ENCODE assay signal across 8 cellular contexts in the genomic region with DNA sequence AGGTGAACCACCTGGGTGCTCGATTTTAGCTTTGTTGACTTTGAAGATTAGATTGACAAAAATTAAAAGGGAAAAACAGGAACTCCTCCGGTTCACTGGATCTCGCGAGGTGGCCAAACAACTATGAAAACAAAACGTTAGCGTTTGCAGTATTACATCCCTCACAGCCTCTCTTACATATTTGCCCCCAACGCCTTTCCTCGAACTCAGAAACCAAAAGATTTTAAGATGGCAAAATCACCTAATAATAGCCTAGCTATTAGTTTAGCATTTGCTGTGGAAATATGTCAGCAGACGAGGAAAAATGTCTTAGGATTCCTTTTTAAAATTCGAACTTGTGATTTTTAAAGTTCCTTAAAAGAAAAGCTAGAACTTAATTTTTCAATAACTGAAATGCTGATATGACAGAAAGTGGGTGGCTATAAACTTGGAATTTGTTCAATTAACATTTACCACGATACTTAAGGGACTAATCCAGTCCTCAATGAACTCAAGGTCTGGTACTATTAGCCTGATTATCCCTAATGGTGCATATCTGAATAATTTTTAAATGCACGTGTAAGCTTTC. TPM values are rescaled to one million over a fixed set of nuclear protein-coding genes. Genes with fewer than 3 reads are reported as not detected.
DNase-seq lines count a peak whose midpoint lies in the region; ATAC-seq and TF ChIP-seq lines count a peak whose summit lies in the region.

No MANE protein-coding gene starts in this region.

- peak overlapping the region; percentile 67 for H3K27ac ChIP-seq in PC-3 (ENCODE audit: low read length)

- peak; percentile 41 for ATAC-seq in HG02642 (IDR thresholded peaks at IDR 0.05; ENCODE audit: poor library complexity, unreplicated experiment)
- ATAC-seq in PC-3: no peak

- no peak for TF ChIP-seq CTCF in PC-3 (conservative IDR thresholded peaks at IDR 0.05; ENCODE audit: low read depth, low read length)

- no peaks in the 10 kb centered on the region for H3K27me3 ChIP-seq in PC-3 (ENCODE audit: low read length)
- H3K27me3 ChIP-seq in mononuclear cell (ENCODE audit: insufficient read depth, low read length): no peaks in the 10 kb centered on the region

- POLR2A ChIA-PET in PC-3 (lab: Charles Lee; ENCODE audit: unreplicated experiment): no interaction called here

- H3K9me2 ChIP-seq in PC-3 (replicated peaks; ENCODE audit: low read length): no peaks in the 10 kb centered on the region

- H3K4me3 ChIP-seq in PC-3 (ENCODE audit: low read length): peak overlapping the region; percentile 70
- H3K4me3 ChIP-seq in mononuclear cell (ENCODE audit: low read length): peak overlapping the region; percentile 93

- no peaks in the 10 kb centered on the region for H3F3A ChIP-seq in PC-3 (ENCODE audit: low read length, unreplicated experiment)

- BruUV-seq in PC-3 (replicated peaks; lab: Mats Ljungman, UMichigan): TSS peak; percentile 97

- CTCF ChIA-PET in PC-3 (lab: Charles Lee): no interaction called here

- H3K36me3 ChIP-seq in PC-3 (ENCODE audit: low read depth, low read length): no peaks in the 10 kb centered on the region

- H3K79me2 ChIP-seq in PC-3 (ENCODE audit: low read length): peaks cover 17% of the 10 kb centered on the region

- H2AFZ ChIP-seq in PC-3 (ENCODE audit: low read length): peak overlapping the region; percentile 80

- DNase-seq in SIG-M5 treated with dmso at 0.1 percent for 504 hours (lab: John Stamatoyannopoulos, UW; ENCODE audit: unreplicated experiment): peak; percentile 70
- no peak for DNase-seq in SIG-M5 (lab: John Stamatoyannopoulos, UW)
- DNase-seq in PC-3: no peak
- peak; percentile 77 for DNase-seq in dedifferentiated amniotic fluid mesenchymal stem cell (ENCODE audit: extremely low spot score)
- no peak for DNase-seq in NCI-H2107 (lab: John Stamatoyannopoulos, UW)
- DNase-seq in stimulated activated CD4-positive, alpha-beta T cell treated with anti-CD3 and anti-CD28 coated beads, Interleukin-2, amount 100 ng/mL, for 48 hours: no peak

- intact Hi-C loops in PC-3 (cut with micrococcal nuclease): loop anchor here (2.0 to 5.0 kb wide), 3 partner anchors 47 to 221 kb away; a partner anchor contains a TSS

- H3K4me1 ChIP-seq in PC-3 (ENCODE audit: insufficient read depth, low read length) (peaks cover 38% of the 10 kb centered on the region), mononuclear cell (ENCODE audit: insufficient read depth, low read length) (peaks cover 20% of the 10 kb centered on the region)

- H3K9me3 ChIP-seq in PC-3 (ENCODE audit: low read length): no peaks in the 10 kb centered on the region
- no peaks in the 10 kb centered on the region for H3K9me3 ChIP-seq in mononuclear cell (ENCODE audit: low read depth, low read length)

- H3K9ac ChIP-seq in PC-3 (ENCODE audit: low read length): peak overlapping the region; percentile 77

- H3K4me2 ChIP-seq in PC-3 (ENCODE audit: low read length): peak overlapping the region; percentile 76

- no peaks in the 10 kb centered on the region for H4K20me1 ChIP-seq in PC-3 (ENCODE audit: low read length)

RNA-seq across cellular contexts. Expression of a gene that starts 0.5 kb away (rescaled TPM):
- 4.8 and 5.4 TPM in 2 replicates for total RNA-seq in PC-3 (2014; rRNA removed)
- total RNA-seq in mononuclear cell: 37.2 TPM

RNA-seq across cellular contexts. Expression of a gene that starts 48.2 kb away (rescaled TPM):
- 31.7 and 35.2 TPM in 2 replicates for total RNA-seq in PC-3 (2014; rRNA removed)
- 45.4 TPM for total RNA-seq in mononuclear cell

Comparison
In these comparisons a context has a peak if more than half of its experiments do, and no peak if none do; other contexts are left out.
1. DNase-seq: peak in SIG-M5 treated with dmso at 0.1 percent for 504 hours (single experiment) and dedifferentiated amniotic fluid mesenchymal stem cell (single experiment); none in SIG-M5 (single experiment), PC-3 (single experiment), NCI-H2107 (single experiment) and stimulated activated CD4-positive, alpha-beta T cell treated with anti-CD3 and anti-CD28 coated beads, Interleukin-2, amount 100 ng/mL, for 48 hours (0 of 2).